ENCODE assay signal across 8 cellular contexts in the genomic region with DNA sequence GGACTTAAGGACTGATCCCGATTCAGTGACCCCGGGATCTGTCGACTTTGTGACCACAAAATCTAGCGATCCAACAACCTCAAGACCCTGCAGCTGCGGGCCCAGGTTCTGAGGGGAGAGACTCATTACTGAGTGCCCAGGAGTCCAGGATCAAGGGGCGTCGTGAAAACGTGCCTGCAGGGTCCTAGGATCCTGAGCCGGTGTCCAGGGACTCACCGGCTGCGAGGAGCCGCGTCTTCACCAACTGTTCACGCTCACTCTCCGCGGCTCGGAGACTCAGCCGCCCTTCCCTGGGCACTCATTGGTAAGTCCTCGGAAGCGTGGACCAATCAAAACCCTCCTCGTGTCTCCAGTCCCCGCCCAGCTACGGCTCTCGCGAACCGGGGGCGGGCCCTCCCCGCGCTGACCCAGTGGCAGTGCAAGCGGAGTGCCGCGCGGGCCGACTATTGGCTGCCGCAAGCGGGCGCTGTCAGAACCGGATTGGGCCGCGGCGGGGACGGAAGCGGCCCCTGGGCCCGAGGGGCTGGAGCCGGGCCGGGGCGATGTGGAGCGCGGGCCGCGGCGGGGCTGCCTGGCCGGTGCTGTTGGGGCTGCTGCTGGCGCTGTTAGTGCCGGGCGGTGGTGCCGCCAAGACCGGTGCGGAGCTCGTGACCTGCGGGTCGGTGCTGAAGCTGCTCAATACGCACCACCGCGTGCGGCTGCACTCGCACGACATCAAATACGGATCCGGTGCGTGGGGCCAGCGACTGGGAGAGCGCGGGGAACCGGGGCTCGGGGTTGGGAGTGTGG. TPM values are rescaled to one million over a fixed set of nuclear protein-coding genes. Genes with fewer than 3 reads are reported as not detected.
A peak's percentile ranks its signal among the peaks of the same experiment; 100 is the strongest.
DNase-seq lines count a peak whose midpoint lies in the region; ATAC-seq and TF ChIP-seq lines count a peak whose summit lies in the region.

A gene with protein sequence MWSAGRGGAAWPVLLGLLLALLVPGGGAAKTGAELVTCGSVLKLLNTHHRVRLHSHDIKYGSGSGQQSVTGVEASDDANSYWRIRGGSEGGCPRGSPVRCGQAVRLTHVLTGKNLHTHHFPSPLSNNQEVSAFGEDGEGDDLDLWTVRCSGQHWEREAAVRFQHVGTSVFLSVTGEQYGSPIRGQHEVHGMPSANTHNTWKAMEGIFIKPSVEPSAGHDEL (plus strand): TSS at position 508 of the 789 bp plus-strand sequence. CDS start 35 bp downstream, at position 543.

- no peak for TF ChIP-seq CTCF in epithelial cell of esophagus (IDR thresholded peaks at IDR 0.05; ENCODE audit: insufficient read depth, low read depth, low read length, missing control alignments)

- H3K9me3 ChIP-seq in mononuclear cell (ENCODE audit: low read depth, low read length) = no peaks in the 10 kb centered on the region

- peak within 1 kb of the TSS; percentile 76 for H3K4me3 ChIP-seq in Jurkat, Clone E6-1 (ENCODE audit: low read length)
- H3K4me3 ChIP-seq in epithelial cell of esophagus (ENCODE audit: low read length) (peak within 1 kb of the TSS; percentile 66), mononuclear cell (ENCODE audit: low read length) (peak within 1 kb of the TSS; percentile 54)

- H3K4me1 ChIP-seq in mononuclear cell (ENCODE audit: insufficient read depth, low read length) = peaks cover 35% of the 10 kb centered on the region

- peak; percentile 90 for ATAC-seq in GM21619 (IDR thresholded peaks at IDR 0.05; ENCODE audit: unreplicated experiment)

- H3K27me3 ChIP-seq in mononuclear cell (ENCODE audit: insufficient read depth, low read length) = no peaks in the 10 kb centered on the region

- DNase-seq in DMS153 treated with DMSO at 0.1 percent for 48 hours (lab: John Stamatoyannopoulos, UW; ENCODE audit: unreplicated experiment) = peak; percentile 97
- peak; percentile 97 for DNase-seq in Jurkat, Clone E6-1 (ENCODE audit: low read depth, low spot score)
- peak; percentile 80 for DNase-seq in OCI-M2 (lab: John Stamatoyannopoulos, UW; ENCODE audit: unreplicated experiment)
- DNase-seq in activated T-cell treated with anti-CD3 and anti-CD28 coated beads for 24 hours (ENCODE audit: low read depth) = peak; percentile 98
- peak; percentile 100 for DNase-seq in epithelial cell of esophagus (ENCODE audit: low read depth)
- DNase-seq in stimulated activated CD8-positive, alpha-beta memory T cell treated with anti-CD3 and anti-CD28 coated beads, Interleukin-2, amount 100 ng/mL, for 48 hours (ENCODE audit: low read depth in 2 of 2) = peak; percentile 96 to 98

RNA-seq across cellular contexts. Expression of the gene that starts here (rescaled TPM):
- 79.9 TPM for polyA plus RNA-seq in Jurkat, Clone E6-1 (2012; ENCODE audit: insufficient read depth, insufficient read length)
- total RNA-seq in mononuclear cell = 10.0 TPM

Comparison
In these comparisons a context has a peak if more than half of its experiments do, and no peak if none do; other contexts are left out.
1. Peak in every context shown above with its lines: DNase-seq, ATAC-seq and H3K4me3 ChIP-seq.